In the genomic region with DNA sequence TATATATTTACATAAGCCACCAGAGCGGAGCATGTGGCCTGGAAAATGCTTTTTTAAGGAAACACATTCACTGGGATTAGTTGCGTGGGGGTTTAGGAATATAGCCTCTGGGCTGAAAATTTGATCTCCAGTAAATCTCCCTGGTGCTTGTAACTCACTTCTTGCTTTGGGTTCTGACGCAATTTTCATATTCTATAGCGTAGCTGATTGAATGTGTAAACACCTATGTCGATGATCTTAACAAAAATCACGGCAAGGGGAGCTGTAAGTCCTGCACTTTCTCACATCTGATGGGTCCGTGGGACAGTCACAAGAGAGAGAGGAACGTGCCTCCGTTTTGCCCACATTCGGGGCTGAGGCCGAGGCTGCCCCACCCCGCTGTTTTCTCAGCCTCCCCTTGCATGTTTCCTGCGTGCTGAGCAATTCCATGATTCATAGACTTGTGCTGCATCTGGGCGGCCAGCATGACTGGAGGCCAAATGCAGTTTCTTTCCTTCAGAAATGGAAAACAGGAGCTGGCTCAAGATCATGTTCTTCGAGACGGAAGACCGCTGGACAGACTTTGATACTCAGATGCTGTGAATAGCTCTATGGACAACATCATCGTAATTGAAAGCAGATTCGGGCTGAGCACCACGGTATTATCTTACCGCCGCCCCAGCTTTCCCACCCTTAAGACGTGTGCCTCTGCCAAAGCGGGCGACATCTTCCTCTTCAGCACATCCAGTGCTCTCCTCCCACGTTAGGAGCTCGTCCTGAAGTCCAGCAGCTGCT, we compare ENCODE assay signal across 14 cellular contexts.
DNase-seq lines count a peak whose midpoint lies in the region; ATAC-seq and TF ChIP-seq lines count a peak whose summit lies in the region.
"Had no signal": no experiment of that assay in that cellular context is flagged by ENCODE, and none has a peak within 500 bp of the region (broad histone marks: within the 10 kb centered on the region; RNA-seq: fewer than 3 reads in every experiment).

No MANE protein-coding gene starts in this region.

- intact Hi-C loops in A673 (cut with micrococcal nuclease; ENCODE audit: unreplicated experiment) (no loop called here), esophagus squamous epithelium (cut with DNase I) (no loop called here)
- intact Hi-C loops in CD8-positive, alpha-beta T cell (cut with DNase I, micrococcal nuclease) = no loop called here

- H3K4me1 Mint-ChIP-seq in nephron progenitor cell = peaks cover 23% of the 10 kb centered on the region
- no peaks in the 10 kb centered on the region for H3K4me1 Mint-ChIP-seq in CD8-positive, alpha-beta T cell (ENCODE audit: low read depth)
- H3K4me1 Mint-ChIP-seq in activated naive CD8-positive, alpha-beta T cell treated with anti-CD3 and anti-CD28 coated beads, Interleukin-2, amount 50 U/mL, for 24 hours = no peaks in the 10 kb centered on the region
- H3K4me1 Mint-ChIP-seq: activated CD4-positive, alpha-beta memory T cell treated with anti-CD3 and anti-CD28 coated beads, Interleukin-2, amount 10 ng/mL, durations not matched to agents 7 days and 5 days; B cell had no signal

- H3K36me3 ChIP-seq in A673 (ENCODE audit: insufficient read depth, low read length, poor library complexity, severe bottlenecking) = no peaks in the 10 kb centered on the region
- no peaks in the 10 kb centered on the region for H3K36me3 ChIP-seq in esophagus squamous epithelium
- H3K36me3 ChIP-seq in CD8-positive, alpha-beta T cell (ENCODE audit: insufficient read depth, low read length) = no peaks in the 10 kb centered on the region

- H3K4me3 Mint-ChIP-seq in nephron progenitor cell = no peak overlapping the region
- no peak overlapping the region for H3K4me3 Mint-ChIP-seq in CD8-positive, alpha-beta T cell
- no peak overlapping the region for H3K4me3 Mint-ChIP-seq in activated naive CD8-positive, alpha-beta T cell treated with anti-CD3 and anti-CD28 coated beads, Interleukin-2, amount 50 U/mL, for 24 hours
- H3K4me3 Mint-ChIP-seq: activated CD4-positive, alpha-beta memory T cell treated with anti-CD3 and anti-CD28 coated beads, Interleukin-2, amount 10 ng/mL, durations not matched to agents 7 days and 5 days; B cell had no signal

- peak; percentile 4 for DNase-seq in A673 (ENCODE audit: low spot score)
- DNase-seq in NCI-H1048 (lab: John Stamatoyannopoulos, UW) = peak; percentile 36
- no peak for DNase-seq in esophagus squamous epithelium (lab: John Stamatoyannopoulos, UW)
- no peak for DNase-seq in nephron progenitor cell
- no peak for DNase-seq in CD8-positive, alpha-beta T cell
- no peak for DNase-seq in NCI-H510A treated with DMSO at 0.1 percent for 48 hours (lab: John Stamatoyannopoulos, UW)
- no peak for DNase-seq in NCI-H1694 treated with DMSO at 0.1 percent for 48 hours (lab: John Stamatoyannopoulos, UW)
- DNase-seq in activated naive CD8-positive, alpha-beta T cell treated with anti-CD3 and anti-CD28 coated beads, Interleukin-2, amount 50 U/mL, for 24 hours = no peak
- DNase-seq: activated CD4-positive, alpha-beta memory T cell treated with anti-CD3 and anti-CD28 coated beads, Interleukin-2, amount 10 ng/mL, durations not matched to agents 7 days and 5 days; NCI-H1694; SHP77; stimulated activated CD8-positive, alpha-beta memory T cell treated with anti-CD3 and anti-CD28 coated beads, Interleukin-4, amount 100 ng/mL, for 48 hours had no signal

- TF ChIP-seq POLR2A in esophagus squamous epithelium (IDR thresholded peaks at IDR 0.05) = no peak

- H3K27ac Mint-ChIP-seq in nephron progenitor cell = peak overlapping the region; percentile 89
- no peak overlapping the region for H3K27ac Mint-ChIP-seq in CD8-positive, alpha-beta T cell
- H3K27ac Mint-ChIP-seq in activated naive CD8-positive, alpha-beta T cell treated with anti-CD3 and anti-CD28 coated beads, Interleukin-2, amount 50 U/mL, for 24 hours = no peak overlapping the region
- H3K27ac Mint-ChIP-seq: activated CD4-positive, alpha-beta memory T cell treated with anti-CD3 and anti-CD28 coated beads, Interleukin-2, amount 10 ng/mL, durations not matched to agents 7 days and 5 days; B cell; progenitor cell of endocrine pancreas had no signal

- POLR2A ChIA-PET in A673 (lab: Charles Lee; ENCODE audit: low non-redundant PET) = no interaction called here
- POLR2A ChIA-PET in CD8-positive, alpha-beta T cell (lab: Charles Lee) = no interaction called here

- H3K9me3 ChIP-seq in A673 (ENCODE audit: low read depth, low read length, poor library complexity, severe bottlenecking) (no peaks in the 10 kb centered on the region), esophagus squamous epithelium (peaks cover 0 to 12% (median 0%) of the 10 kb centered on the region in 3 donors)
- H3K9me3 ChIP-seq in CD8-positive, alpha-beta T cell (ENCODE audit: low read length) = no peaks in the 10 kb centered on the region

- H3K4me3 ChIP-seq in A673 (ENCODE audit: low read depth, low read length, poor library complexity, severe bottlenecking) (no peak overlapping the region), esophagus squamous epithelium (peak overlapping the region in 2 of 4 donors; percentile 24 to 49)
- H3K4me3 ChIP-seq in CD8-positive, alpha-beta T cell (ENCODE audit: low read depth, low read length) = no peak overlapping the region

- peaks cover 30% of the 10 kb centered on the region for H3K9me3 Mint-ChIP-seq in nephron progenitor cell
- peaks cover 8% of the 10 kb centered on the region for H3K9me3 Mint-ChIP-seq in CD8-positive, alpha-beta T cell
- peaks cover 23% of the 10 kb centered on the region for H3K9me3 Mint-ChIP-seq in activated naive CD8-positive, alpha-beta T cell treated with anti-CD3 and anti-CD28 coated beads, Interleukin-2, amount 50 U/mL, for 24 hours
- H3K9me3 Mint-ChIP-seq: activated CD4-positive, alpha-beta memory T cell treated with anti-CD3 and anti-CD28 coated beads, Interleukin-2, amount 10 ng/mL, durations not matched to agents 7 days and 5 days had no signal

- CTCF ChIA-PET in A673 (lab: Charles Lee) = no interaction called here
- CTCF ChIA-PET in CD8-positive, alpha-beta T cell (lab: Charles Lee) = interaction anchor here (1.5 kb wide), 1 partner anchor 67 kb away, joined by 3 read pairs; no protein-coding TSS in a partner anchor

- H3K27me3 ChIP-seq in A673 (replicated peaks; ENCODE audit: insufficient read depth, low read depth, low read length, poor library complexity) (peaks cover 25% of the 10 kb centered on the region), esophagus squamous epithelium (peaks cover 0 to 89% (median 0%) of the 10 kb centered on the region in 4 donors)
- H3K27me3 ChIP-seq in CD8-positive, alpha-beta T cell (ENCODE audit: insufficient read depth, low read length) = peaks cover 4% of the 10 kb centered on the region

- ATAC-seq in CD8-positive, alpha-beta T cell = no peak
- no peak for ATAC-seq in activated naive CD8-positive, alpha-beta T cell treated with anti-CD3 and anti-CD28 coated beads, Interleukin-2, amount 50 U/mL, for 24 hours

- WGBS in esophagus squamous epithelium, 2 donors = 26 to 31% methylated on average over 25 to 27 of the region's 27 CpGs

- H3K27me3 Mint-ChIP-seq in nephron progenitor cell (ENCODE audit: low read depth, poor library complexity) = peaks cover 10% of the 10 kb centered on the region
- H3K27me3 Mint-ChIP-seq in CD8-positive, alpha-beta T cell (ENCODE audit: low read depth) = peaks cover 47% of the 10 kb centered on the region
- peaks cover 41% of the 10 kb centered on the region for H3K27me3 Mint-ChIP-seq in activated naive CD8-positive, alpha-beta T cell treated with anti-CD3 and anti-CD28 coated beads, Interleukin-2, amount 50 U/mL, for 24 hours

- TF ChIP-seq CTCF in A673 (conservative IDR thresholded peaks at IDR 0.05; ENCODE audit: low read depth, low read length) = no peak
- TF ChIP-seq CTCF in esophagus squamous epithelium (IDR thresholded peaks at IDR 0.05) = no peak
- no peak for TF ChIP-seq CTCF in nephron progenitor cell (IDR thresholded peaks at IDR 0.05)
- TF ChIP-seq CTCF in CD8-positive, alpha-beta T cell (IDR thresholded peaks at IDR 0.05) = no peak

- H3K4me1 ChIP-seq in A673 (ENCODE audit: insufficient read depth, low read length, poor library complexity, severe bottlenecking) (no peaks in the 10 kb centered on the region), esophagus squamous epithelium (peaks cover 0 to 23% (median 7%) of the 10 kb centered on the region in 3 donors)
- H3K4me1 ChIP-seq in CD8-positive, alpha-beta T cell (ENCODE audit: insufficient read depth, low read length) = no peaks in the 10 kb centered on the region

- BruUV-seq in A673 (replicated peaks; lab: Mats Ljungman, UMichigan) = no TSS peak

- H3K27ac ChIP-seq in A673 (ENCODE audit: low read depth, low read length, poor library complexity, severe bottlenecking) = no peak overlapping the region
- peak overlapping the region; percentile 5 to 69 (median 50) for H3K27ac ChIP-seq in esophagus squamous epithelium
- H3K27ac ChIP-seq in CD8-positive, alpha-beta T cell (ENCODE audit: low read depth, low read length) = no peak overlapping the region

- H3K36me3 Mint-ChIP-seq in nephron progenitor cell (ENCODE audit: low read depth) = no peaks in the 10 kb centered on the region
- no peaks in the 10 kb centered on the region for H3K36me3 Mint-ChIP-seq in CD8-positive, alpha-beta T cell
- H3K36me3 Mint-ChIP-seq in activated naive CD8-positive, alpha-beta T cell treated with anti-CD3 and anti-CD28 coated beads, Interleukin-2, amount 50 U/mL, for 24 hours (ENCODE audit: low read depth) = no peaks in the 10 kb centered on the region

Comparison
In these comparisons a context has a peak if more than half of its experiments do, and no peak if none do; other contexts are left out.
1. DNase-seq: peak in A673 (single experiment) and NCI-H1048 (single experiment); none in esophagus squamous epithelium (single experiment), nephron progenitor cell (single experiment), CD8-positive, alpha-beta T cell (0 of 7), NCI-H510A treated with DMSO at 0.1 percent for 48 hours (single experiment), NCI-H1694 treated with DMSO at 0.1 percent for 48 hours (single experiment) and activated naive CD8-positive, alpha-beta T cell treated with anti-CD3 and anti-CD28 coated beads, Interleukin-2, amount 50 U/mL, for 24 hours (single experiment).
2. H3K27ac ChIP-seq: peak in esophagus squamous epithelium (4 of 4); none in A673 (single experiment) and CD8-positive, alpha-beta T cell (single experiment).